11 cellular contexts compared by ENCODE assay signal in genomic region chr12:48489012-48489411, GRCh38. TPM values are rescaled to one million over a fixed set of nuclear protein-coding genes. Genes with fewer than 3 reads are reported as not detected.
DNase-seq lines count a peak whose midpoint lies in the region; ATAC-seq, FAIRE-seq and TF ChIP-seq lines count a peak whose summit lies in the region.
"Had no signal": no experiment of that assay in that cellular context is flagged by ENCODE, and none has a peak within 500 bp of the region (broad histone marks: within the 10 kb centered on the region; RNA-seq: fewer than 3 reads in every experiment).

No MANE protein-coding gene starts in this region.

- WGBS in ovary, 3 donors, result 68 to 82% (median 70%) methylated on average over 2 of the region's 2 CpGs
- 77 to 81% methylated on average over 2 of the region's 2 CpGs for WGBS in thyroid gland, 2 donors

- H3K27me3 ChIP-seq in ovary (no peaks in the 10 kb centered on the region), thyroid gland (no peaks in the 10 kb centered on the region)
- H3K27me3 ChIP-seq: body of pancreas had no signal

- TF ChIP-seq CTCF in ovary (IDR thresholded peaks at IDR 0.05), result no peak
- TF ChIP-seq CTCF in thyroid gland (IDR thresholded peaks at IDR 0.05), result no peak

- peak; percentile 40 for DNase-seq in kidney tubule cell (ENCODE audit: low spot score)
- DNase-seq in ovary, result no peak
- DNase-seq in GM19239 (ENCODE audit: insufficient read length, low spot score), result no peak
- DNase-seq in NOMO-1 (lab: John Stamatoyannopoulos, UW; ENCODE audit: unreplicated experiment in 2 of 2), result no peak
- no peak for DNase-seq in thyroid gland
- DNase-seq: body of pancreas, NCI-H1694 treated with DMSO at 0.1 percent for 48 hours had no signal

- H3K4me1 ChIP-seq in ovary (ENCODE audit: insufficient read depth) (no peaks in the 10 kb centered on the region), thyroid gland (no peaks in the 10 kb centered on the region)
- H3K4me1 ChIP-seq: body of pancreas had no signal

- ATAC-seq in GM18858 (IDR thresholded peaks at IDR 0.05; ENCODE audit: unreplicated experiment), result peak; percentile 98
- ATAC-seq in GM21737 (IDR thresholded peaks at IDR 0.05; ENCODE audit: unreplicated experiment), result peak; percentile 76
- ATAC-seq in HG03558 (IDR thresholded peaks at IDR 0.05; ENCODE audit: extremely low read depth, unreplicated experiment), result peak; percentile 94
- ATAC-seq: body of pancreas had no signal

- no peak for FAIRE-seq in GM19239 (lab: Jason Lieb, UNC)

- H3K36me3 ChIP-seq in ovary, result no peaks in the 10 kb centered on the region
- H3K36me3 ChIP-seq in thyroid gland, result no peaks in the 10 kb centered on the region

- TF ChIP-seq EP300 in ovary (IDR thresholded peaks at IDR 0.05), result no peak

- H3K27ac ChIP-seq in ovary, result no peak overlapping the region
- no peak overlapping the region for H3K27ac ChIP-seq in thyroid gland
- H3K27ac ChIP-seq: body of pancreas had no signal

- H3K9me3 ChIP-seq in ovary, result no peaks in the 10 kb centered on the region
- H3K9me3 ChIP-seq in thyroid gland, result no peaks in the 10 kb centered on the region
- H3K9me3 ChIP-seq: body of pancreas had no signal

- TF ChIP-seq POLR2A in ovary (IDR thresholded peaks at IDR 0.05) (no peak), thyroid gland (IDR thresholded peaks at IDR 0.05) (no peak)

- intact Hi-C loops in ovary (cut with DNase I) (loop anchor here in 1 of 4 donors (10.0 kb wide), 1 partner anchor 84 kb away; no protein-coding TSS in a partner anchor), thyroid gland (cut with DNase I) (no loop called here)

- H3K4me3 ChIP-seq in ovary, result no peak overlapping the region
- no peak overlapping the region for H3K4me3 ChIP-seq in thyroid gland (replicated peaks in 1 of 3)
- H3K4me3 ChIP-seq: body of pancreas had no signal

RNA-seq across cellular contexts. Expression of gene C12orf54, which starts 6.7 kb away (rescaled TPM):
- 1 to 10 TPM in 5 of 7 donors, under 1 TPM in 1, not detected in 1; 0.95 to 1.4 (median 1.3) TPM for total RNA-seq in ovary
- polyA plus RNA-seq in ovary, result under 1 TPM; 0.21 to 0.67 TPM
- not detected for total RNA-seq in thyroid gland
- total RNA-seq: body of pancreas, subcutaneous adipose tissue had no signal

RNA-seq across cellular contexts. Expression of gene ANP32D, which starts 16.7 kb away (rescaled TPM):
- total RNA-seq in ovary (under 1 TPM in 5 of 7 donors, not detected in 2; 0.23 to 0.86 (median 0.36) TPM), thyroid gland (not detected)
- under 1 TPM in 1 of 2 donors, not detected in 1; 0.11 TPM for polyA plus RNA-seq in ovary
- total RNA-seq: body of pancreas, subcutaneous adipose tissue had no signal

RNA-seq across cellular contexts. Expression of gene OR8S1, which starts 36.4 kb away (rescaled TPM):
- under 1 TPM in 1 of 7 donors, not detected in 6; 0.63 TPM for total RNA-seq in ovary
- not detected for polyA plus RNA-seq in ovary
- total RNA-seq in thyroid gland, result not detected
- total RNA-seq: body of pancreas, subcutaneous adipose tissue had no signal
